Comparison of ENCODE assay signal across 22 cellular contexts in the genomic region with DNA sequence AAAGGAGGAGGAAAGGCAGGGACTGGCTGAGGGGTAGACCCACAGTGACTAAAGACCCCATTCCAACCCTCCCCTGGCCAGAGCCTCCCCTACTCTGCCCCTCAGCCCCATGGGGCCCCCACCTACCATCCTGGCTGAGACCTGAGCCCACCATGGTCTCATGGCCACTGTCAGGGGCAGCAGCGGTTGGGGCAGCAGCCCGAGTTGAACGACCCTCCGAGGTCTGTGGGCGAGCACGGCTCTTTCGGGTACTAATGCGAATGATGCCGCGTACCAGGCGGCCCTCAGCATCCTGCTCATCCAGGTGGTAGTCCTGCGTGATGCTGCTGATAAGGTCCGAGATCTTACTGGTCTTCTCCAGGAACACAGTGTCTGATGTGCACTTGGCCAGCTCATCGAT. TPM values are rescaled to one million over a fixed set of nuclear protein-coding genes. Genes with fewer than 3 reads are reported as not detected.
DNase-seq lines count a peak whose midpoint lies in the region; ATAC-seq and TF ChIP-seq lines count a peak whose summit lies in the region.
"Had no signal": no experiment of that assay in that cellular context is flagged by ENCODE, and none has a peak within 500 bp of the region (broad histone marks: within the 10 kb centered on the region; RNA-seq: fewer than 3 reads in every experiment).

No MANE protein-coding gene starts in this region.

- peak overlapping the region; percentile 27 for H3K27ac Mint-ChIP-seq in endodermal cell
- H3K27ac Mint-ChIP-seq: CD8-positive, alpha-beta T cell; GM23338 had no signal

- H3K9me3 ChIP-seq in BLaER1 (peaks cover 4% of the 10 kb centered on the region), endodermal cell (ENCODE audit: control insufficient read depth, low read length) (no peaks in the 10 kb centered on the region), upper lobe of right lung (no peaks in the 10 kb centered on the region)
- H3K9me3 ChIP-seq: Caco-2 had no signal

- H3K36me3 Mint-ChIP-seq in endodermal cell (ENCODE audit: low read depth), result peaks cover 40% of the 10 kb centered on the region

- H3K27me3 ChIP-seq in BLaER1 (no peaks in the 10 kb centered on the region), endodermal cell (ENCODE audit: control insufficient read depth, insufficient read depth, low read length, poor library complexity, severe bottlenecking) (no peaks in the 10 kb centered on the region), upper lobe of right lung (no peaks in the 10 kb centered on the region)

- H3K4me3 ChIP-seq in BLaER1 (no peak overlapping the region), endodermal cell (ENCODE audit: low read length) (no peak overlapping the region), upper lobe of right lung (no peak overlapping the region)
- H3K4me3 ChIP-seq: GM12878, GM23338 had no signal

- DNase-seq in D341Med (ENCODE audit: low spot score) (peak; percentile 22), endodermal cell (no peak), upper lobe of right lung (no peak), hypothalamus (lab: John Stamatoyannopoulos, UW) (no peak)
- DNase-seq in stimulated activated CD4-positive, alpha-beta T cell treated with anti-CD3 and anti-CD28 coated beads, Interleukin-4, amount 100 ng/mL, for 24 hours, result no peak
- DNase-seq: Caco-2; CD4-positive, CD25-positive, alpha-beta regulatory T cell; CD8-positive, alpha-beta T cell; DMS 273 treated with DMSO at 0.1 percent for 48 hours; DMS79; EL; GDM1; H9 had no signal

- WGBS in endodermal cell (ENCODE audit: insufficient coverage in 1 of 2, insufficient read length in 1 of 2), 2 experiments, result 94 to 95% methylated on average over 12 to 14 of the region's 14 CpGs

- H3K4me2 ChIP-seq in BLaER1, result no peak overlapping the region
- H3K4me2 ChIP-seq: GM23338 had no signal

- H3K9ac ChIP-seq in BLaER1, result no peak overlapping the region
- H3K9ac ChIP-seq in endodermal cell (ENCODE audit: extremely low read depth, low read length, poor library complexity, severe bottlenecking), result no peak overlapping the region

- intact Hi-C loops in upper lobe of right lung (cut with DNase I), result no loop called here

- H3K27me3 Mint-ChIP-seq in endodermal cell (ENCODE audit: insufficient read depth), result no peaks in the 10 kb centered on the region

- peak; percentile 19 for ATAC-seq in upper lobe of right lung
- ATAC-seq: CD8-positive, alpha-beta T cell; GM12878; GM23338; HCT116 had no signal

- H3K9me3 Mint-ChIP-seq in endodermal cell, result peaks cover 2% of the 10 kb centered on the region
- H3K9me3 Mint-ChIP-seq: GM23338, H9 had no signal

- no peak overlapping the region for H3K4me3 Mint-ChIP-seq in endodermal cell
- H3K4me3 Mint-ChIP-seq: CD8-positive, alpha-beta T cell; GM23338; H9 had no signal

- peaks cover 17% of the 10 kb centered on the region for H3K4me1 ChIP-seq in BLaER1
- H3K4me1 ChIP-seq in endodermal cell (ENCODE audit: control insufficient read depth, insufficient read depth, low read length), result no peaks in the 10 kb centered on the region
- H3K4me1 ChIP-seq in upper lobe of right lung, result no peaks in the 10 kb centered on the region
- H3K4me1 ChIP-seq: Caco-2 had no signal

- 0 out of 2 replicates have a peak, but pooled peaks cover 6% of the 10 kb centered on the region for H4K20me1 ChIP-seq in BLaER1

- H3K27ac ChIP-seq in BLaER1, result 0 out of 2 replicates have a peak overlapping the region, but pooled peaks have one; percentile 2
- no peak overlapping the region for H3K27ac ChIP-seq in endodermal cell (ENCODE audit: low read depth, low read length)
- H3K27ac ChIP-seq in upper lobe of right lung, result no peak overlapping the region
- H3K27ac ChIP-seq: C4-2B had no signal

- H3K36me3 ChIP-seq in BLaER1 (peaks cover 30% of the 10 kb centered on the region), endodermal cell (ENCODE audit: control insufficient read depth, insufficient read depth, low read length) (peaks cover 21% of the 10 kb centered on the region), upper lobe of right lung (peaks cover 12% of the 10 kb centered on the region)

- H3K4me1 Mint-ChIP-seq in endodermal cell, result peaks cover 5% of the 10 kb centered on the region
- H3K4me1 Mint-ChIP-seq: GM23338, H9 had no signal

- TF ChIP-seq CTCF in endodermal cell (conservative IDR thresholded peaks at IDR 0.05) (no peak), upper lobe of right lung (IDR thresholded peaks at IDR 0.05) (no peak)

RNA-seq across cellular contexts. Expression of a gene that starts 9.1 kb away (rescaled TPM):
- total RNA-seq in endodermal cell (10 to 100 TPM; 17.2 to 22.7 TPM), upper lobe of right lung (10.5 TPM)
- 3.1 TPM for polyA plus RNA-seq in endodermal cell (2013, experiment 1 of 2)
- 2.4 TPM for polyA plus RNA-seq in endodermal cell (2013, experiment 2 of 2)
- total RNA-seq: A172, A673, GM12878, H4 had no signal

RNA-seq across cellular contexts. Expression of a gene that starts 29.7 kb away (rescaled TPM):
- total RNA-seq in endodermal cell (100 to 1,000 TPM; 103 to 120 TPM), upper lobe of right lung (49.6 TPM)
- polyA plus RNA-seq in endodermal cell (2013, experiment 1 of 2), result 84.1 TPM
- 80.0 TPM for polyA plus RNA-seq in endodermal cell (2013, experiment 2 of 2)

RNA-seq across cellular contexts. Expression of a gene that starts 37.4 kb away (rescaled TPM):
- total RNA-seq in endodermal cell (not detected), upper lobe of right lung (2.5 TPM)
- not detected for polyA plus RNA-seq in endodermal cell (2013, experiment 1 of 2)
- not detected for polyA plus RNA-seq in endodermal cell (2013, experiment 2 of 2)
- total RNA-seq: A172; A673; CD4-positive, CD25-positive, alpha-beta regulatory T cell; CD8-positive, alpha-beta T cell; GM12878; GM23338; H4; H9 had no signal
- polyA plus RNA-seq: BJ; CD4-positive, CD25-positive, alpha-beta regulatory T cell; GM12878 had no signal

RNA-seq across cellular contexts. Expression of a gene that starts 42.3 kb away (rescaled TPM):
- total RNA-seq in endodermal cell (10 to 100 TPM; 14.3 to 21.2 TPM), upper lobe of right lung (16.2 TPM)
- polyA plus RNA-seq in endodermal cell (2013, experiment 1 of 2), result 9.0 TPM
- polyA plus RNA-seq in endodermal cell (2013, experiment 2 of 2), result 8.0 TPM
- total RNA-seq: CD4-positive, CD25-positive, alpha-beta regulatory T cell; CD8-positive, alpha-beta T cell had no signal
- polyA plus RNA-seq: CD4-positive, CD25-positive, alpha-beta regulatory T cell; GM12878 had no signal

RNA-seq across cellular contexts. Expression of a gene that starts 50.9 kb away (rescaled TPM):
- 10 to 100 TPM; 21.3 to 23.2 TPM for total RNA-seq in endodermal cell
- 11.5 TPM for polyA plus RNA-seq in endodermal cell (2013, experiment 1 of 2)
- polyA plus RNA-seq in endodermal cell (2013, experiment 2 of 2), result 11.3 TPM
- total RNA-seq in upper lobe of right lung, result 18.1 TPM
